ENCODE assay signal across 19 cellular contexts in the genomic region with DNA sequence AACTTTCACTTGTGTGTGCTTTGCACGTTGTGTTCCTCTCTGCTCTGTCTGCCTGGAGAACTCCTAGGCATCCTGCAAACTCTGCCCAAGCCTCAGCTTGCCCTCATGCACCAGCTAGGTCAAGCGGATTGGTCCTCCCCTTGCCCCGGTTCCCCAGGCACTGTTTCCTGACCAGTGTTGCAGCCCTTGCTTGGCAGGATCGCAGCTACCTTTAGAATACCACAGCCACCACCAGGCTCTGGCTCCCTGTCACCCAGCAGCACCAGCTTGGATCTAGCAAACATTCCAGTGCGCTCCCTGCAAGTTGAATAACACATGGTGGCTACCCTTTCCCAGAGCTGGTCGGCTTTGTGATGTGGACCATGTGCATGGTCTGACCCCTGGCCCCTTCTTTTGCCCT. TPM values are rescaled to one million over a fixed set of nuclear protein-coding genes. Genes with fewer than 3 reads are reported as not detected.
DNase-seq lines count a peak whose midpoint lies in the region; ATAC-seq, FAIRE-seq and TF ChIP-seq lines count a peak whose summit lies in the region.
"Had no signal": no experiment of that assay in that cellular context is flagged by ENCODE, and none has a peak within 500 bp of the region (broad histone marks: within the 10 kb centered on the region; RNA-seq: fewer than 3 reads in every experiment).

No MANE protein-coding gene starts in this region.

- intact Hi-C loops in activated naive CD4-positive, alpha-beta T cell treated with anti-CD3 and anti-CD28 coated beads for 36 hours (cut with micrococcal nuclease): no loop called here
- intact Hi-C loops in mucosa of descending colon (cut with DNase I, micrococcal nuclease): no loop called here

- H2BK12ac ChIP-seq in H1 (ENCODE audit: low read depth, low read length): no peak overlapping the region

- H3K4me3 ChIP-seq in H1 (ENCODE audit: extremely low read depth in 1 of 4, insufficient read depth in 2 of 4, low read depth in 3 of 4, low read length in 4 of 4): no peak overlapping the region
- H3K4me3 ChIP-seq in mucosa of descending colon: no peak overlapping the region
- H3K4me3 ChIP-seq: MG63 had no signal

- H3K79me2 ChIP-seq in H1 (ENCODE audit: control insufficient read depth in 1 of 2, insufficient read depth in 2 of 2, low read length in 2 of 2): peaks cover 19 to 98% of the 10 kb centered on the region in 2 experiments

- CTCF ChIA-PET in activated naive CD4-positive, alpha-beta T cell treated with anti-CD3 and anti-CD28 coated beads for 36 hours (lab: Charles Lee): no interaction called here
- CTCF ChIA-PET in H1 (lab: Charles Lee; ENCODE audit: partially characterized antibody): interaction anchor here (0.6 to 1.8 kb wide), 10 partner anchors 9 to 107 kb away, joined by 3 to 7 read pairs (median 4); no protein-coding TSS in a partner anchor

- no peaks in the 10 kb centered on the region for H3K36me3 Mint-ChIP-seq in activated naive CD4-positive, alpha-beta T cell treated with anti-CD3 and anti-CD28 coated beads, Interleukin-2, amount 50 U/mL, for 72 hours
- H3K36me3 Mint-ChIP-seq in activated naive CD4-positive, alpha-beta T cell treated with anti-CD3 and anti-CD28 coated beads for 36 hours (ENCODE audit: low read depth): no peaks in the 10 kb centered on the region
- H3K36me3 Mint-ChIP-seq in type B pancreatic cell: peaks cover 7% of the 10 kb centered on the region

- no peak overlapping the region for H3K14ac ChIP-seq in H1 (ENCODE audit: insufficient read length)

- H3K27ac ChIP-seq in H1 (ENCODE audit: low read depth, low read length): no peak overlapping the region

- H3K79me1 ChIP-seq in H1 (ENCODE audit: low read depth, low read length): peaks cover 50% of the 10 kb centered on the region

- H3K36me3 ChIP-seq in H1 (ENCODE audit: control insufficient read depth in 2 of 4, insufficient read depth in 4 of 4, low read length in 3 of 4): no peaks in the 10 kb centered on the region
- H3K36me3 ChIP-seq in mucosa of descending colon (ENCODE audit: low read depth): no peaks in the 10 kb centered on the region

- peaks cover 47% of the 10 kb centered on the region in 2 experiments for H4K20me1 ChIP-seq in H1 (replicated peaks in 1 of 2; ENCODE audit: control insufficient read depth in 1 of 2, insufficient read depth in 2 of 2, low read length in 2 of 2)

- no peak for FAIRE-seq in H1 (lab: Jason Lieb, UNC)

- peak overlapping the region; percentile 33 to 66 for H3K27ac Mint-ChIP-seq in activated naive CD4-positive, alpha-beta T cell treated with anti-CD3 and anti-CD28 coated beads, Interleukin-2, amount 50 U/mL, for 72 hours
- no peak overlapping the region for H3K27ac Mint-ChIP-seq in activated naive CD4-positive, alpha-beta T cell treated with anti-CD3 and anti-CD28 coated beads for 36 hours
- peak overlapping the region; percentile 54 for H3K27ac Mint-ChIP-seq in type B pancreatic cell
- H3K27ac Mint-ChIP-seq: activated CD4-positive, alpha-beta T cell treated with anti-CD3 and anti-CD28 coated beads, Interleukin-2, amount 10 ng/mL, durations not matched to agents 7 days and 5 days; activated T-cell treated with anti-CD3 and anti-CD28 coated beads, Interleukin-2, amount 50 U/mL, for 24 hours; T-helper 2 cell treated with Interferon-gamma antibody and Interleukin-4, amounts not matched to agents 5 μg/mL and 100 μg/mL, for 36 hours had no signal

- H2AFZ ChIP-seq in H1 (ENCODE audit: low read length): no peak overlapping the region

- TF ChIP-seq EP300 in H1 (IDR thresholded peaks at IDR 0.05; ENCODE audit: borderline replicate concordance in 1 of 2, low read depth in 2 of 2, low read length in 2 of 2): no peak

- H2BK120ac ChIP-seq in H1 (replicated peaks; ENCODE audit: low read depth, low read length): no peak overlapping the region

- H2BK20ac ChIP-seq in H1 (ENCODE audit: low read length): no peak overlapping the region

- H2BK5ac ChIP-seq in H1 (ENCODE audit: low read depth, low read length): no peak overlapping the region

- H4K8ac ChIP-seq in H1 (ENCODE audit: extremely low read depth, insufficient read depth, low read length): no peak overlapping the region; the same call in 1 of the 2 replicates

- peak overlapping the region; percentile 45; the same call in 1 of the 2 replicates for H2AK5ac ChIP-seq in H1 (ENCODE audit: low read depth, low read length)

- H3K4me1 Mint-ChIP-seq in activated naive CD4-positive, alpha-beta T cell treated with anti-CD3 and anti-CD28 coated beads for 36 hours (ENCODE audit: low read depth): peaks cover 33% of the 10 kb centered on the region
- H3K4me1 Mint-ChIP-seq in type B pancreatic cell (ENCODE audit: unreplicated experiment): peaks cover 71% of the 10 kb centered on the region

- H3K27me3 ChIP-seq in H1 (replicated peaks in 1 of 4; ENCODE audit: control insufficient read depth in 3 of 4, extremely low read depth in 1 of 4, insufficient read depth in 3 of 4, low read length in 3 of 4): no peaks in the 10 kb centered on the region
- H3K27me3 ChIP-seq: MG63 had no signal

- no peak overlapping the region for H3K4ac ChIP-seq in H1 (replicated peaks; ENCODE audit: insufficient read length, low read depth, low read length)

- no peaks in the 10 kb centered on the region for H3K9me3 Mint-ChIP-seq in activated naive CD4-positive, alpha-beta T cell treated with anti-CD3 and anti-CD28 coated beads, Interleukin-2, amount 50 U/mL, for 72 hours
- no peaks in the 10 kb centered on the region for H3K9me3 Mint-ChIP-seq in activated naive CD4-positive, alpha-beta T cell treated with anti-CD3 and anti-CD28 coated beads for 36 hours
- no peaks in the 10 kb centered on the region for H3K9me3 Mint-ChIP-seq in type B pancreatic cell
- H3K9me3 Mint-ChIP-seq: activated CD4-positive, alpha-beta T cell treated with anti-CD3 and anti-CD28 coated beads, Interleukin-2, amount 10 ng/mL, durations not matched to agents 7 days and 5 days; activated T-cell treated with anti-CD3 and anti-CD28 coated beads, Interleukin-2, amount 50 U/mL, for 24 hours; CD4-positive, alpha-beta memory T cell; neural crest cell; T-helper 2 cell treated with Interferon-gamma antibody and Interleukin-4, amounts not matched to agents 5 μg/mL and 100 μg/mL, for 36 hours had no signal

- no peak overlapping the region for H3K4me2 ChIP-seq in H1 (ENCODE audit: insufficient read depth in 1 of 2, low read depth in 2 of 2, low read length in 2 of 2)

- POLR2A ChIA-PET in H1 (lab: Charles Lee; ENCODE audit: partially characterized antibody): no interaction called here

- no peak overlapping the region for H3K9ac ChIP-seq in H1 (replicated peaks in 1 of 4; ENCODE audit: extremely low read depth in 1 of 4, low read depth in 3 of 4, low read length in 3 of 4)

- no peak overlapping the region for H3K23ac ChIP-seq in H1 (ENCODE audit: insufficient read length)

- no peaks in the 10 kb centered on the region for H3K27me3 Mint-ChIP-seq in activated naive CD4-positive, alpha-beta T cell treated with anti-CD3 and anti-CD28 coated beads for 36 hours (ENCODE audit: low read depth)
- H3K27me3 Mint-ChIP-seq in type B pancreatic cell: no peaks in the 10 kb centered on the region
- H3K27me3 Mint-ChIP-seq: activated CD4-positive, alpha-beta T cell treated with anti-CD3 and anti-CD28 coated beads, Interleukin-2, amount 10 ng/mL, durations not matched to agents 7 days and 5 days; activated T-cell treated with anti-CD3 and anti-CD28 coated beads, Interleukin-2, amount 50 U/mL, for 24 hours; CD4-positive, alpha-beta memory T cell had no signal

- no peaks in the 10 kb centered on the region for H3K23me2 ChIP-seq in H1 (ENCODE audit: low read depth, low read length)

- no peak overlapping the region for H2BK15ac ChIP-seq in H1 (ENCODE audit: low read length)

- H3K56ac ChIP-seq in H1 (replicated peaks; ENCODE audit: insufficient read length, low read depth, low read length): no peak overlapping the region

- H4K91ac ChIP-seq in H1 (replicated peaks; ENCODE audit: insufficient read length, low read length): no peak overlapping the region

- 84% methylated on average over 6 of the region's 6 CpGs; no CpG with 5 or more reads in 1 of the 2 experiments for WGBS in H1 (ENCODE audit: extremely low coverage in 1 of 2, insufficient coverage in 1 of 2, insufficient read length in 1 of 2, insufficient replicate concordance in 2 of 2, low coverage in 1 of 2, low lambda C conversion rate in 2 of 2, missing lambda C conversion rate in 1 of 2), 2 experiments

- ATAC-seq in activated naive CD4-positive, alpha-beta T cell treated with anti-CD3 and anti-CD28 coated beads, Interleukin-2, amount 50 U/mL, for 72 hours: no peak
- peak; percentile 3 for ATAC-seq in mucosa of descending colon

- H3K18ac ChIP-seq in H1 (ENCODE audit: extremely low read depth, low read length): no peak overlapping the region; the same call in none of the 2 replicates

- DNase-seq in activated naive CD4-positive, alpha-beta T cell treated with anti-CD3 and anti-CD28 coated beads, Interleukin-2, amount 50 U/mL, for 72 hours (ENCODE audit: low spot score in 2 of 2): no peak
- DNase-seq in activated naive CD4-positive, alpha-beta T cell treated with anti-CD3 and anti-CD28 coated beads for 36 hours: no peak
- DNase-seq in H1 (ENCODE audit: low read depth in 1 of 2, low spot score in 2 of 2) (no peak), mucosa of descending colon (no peak), type B pancreatic cell (ENCODE audit: extremely low spot score, unreplicated experiment) (no peak), ureter (ENCODE audit: low spot score) (no peak), superior temporal gyrus (ENCODE audit: extremely low spot score) (no peak)
- no peak for DNase-seq in activated CD4-positive, alpha-beta T cell treated with anti-CD3 and anti-CD28 coated beads, Interleukin-2, amount 50 U/mL, for 48 hours
- DNase-seq: 8988T; activated CD4-positive, alpha-beta T cell treated with anti-CD3 and anti-CD28 coated beads, Interleukin-2, amount 10 ng/mL, durations not matched to agents 7 days and 5 days; activated T-cell treated with anti-CD3 and anti-CD28 coated beads, Interleukin-2, amount 50 U/mL, for 24 hours; CD4-positive, alpha-beta memory T cell; EL; MG63; NCI-H2081; NCI-H82; stimulated activated CD4-positive, alpha-beta T cell treated with anti-CD3 and anti-CD28 coated beads, Interleukin-4, amount 100 ng/mL, for 24 hours had no signal

- no peak for TF ChIP-seq CTCF in H1 (IDR thresholded peaks at IDR 0.05; ENCODE audit: control extremely low read depth in 1 of 3, insufficient read depth in 1 of 3, low read depth in 1 of 3, low read length in 3 of 3)
- no peak for TF ChIP-seq CTCF in mucosa of descending colon (IDR thresholded peaks at IDR 0.05)
- no peak for TF ChIP-seq CTCF in type B pancreatic cell (conservative IDR thresholded peaks at IDR 0.05)

- no peak overlapping the region for H3K4me3 Mint-ChIP-seq in activated naive CD4-positive, alpha-beta T cell treated with anti-CD3 and anti-CD28 coated beads for 36 hours
- no peak overlapping the region for H3K4me3 Mint-ChIP-seq in type B pancreatic cell
- H3K4me3 Mint-ChIP-seq: activated CD4-positive, alpha-beta T cell treated with anti-CD3 and anti-CD28 coated beads, Interleukin-2, amount 10 ng/mL, durations not matched to agents 7 days and 5 days; activated T-cell treated with anti-CD3 and anti-CD28 coated beads, Interleukin-2, amount 50 U/mL, for 24 hours; neural crest cell; T-helper 2 cell treated with Interferon-gamma antibody and Interleukin-4, amounts not matched to agents 5 μg/mL and 100 μg/mL, for 36 hours had no signal

- H3K4me1 ChIP-seq in H1 (replicated peaks in 1 of 4; ENCODE audit: control insufficient read depth in 3 of 4, insufficient read depth in 4 of 4, low read length in 3 of 4): peaks cover 5 to 21% (median 15%) of the 10 kb centered on the region in 4 experiments
- peaks cover 76% of the 10 kb centered on the region for H3K4me1 ChIP-seq in mucosa of descending colon (ENCODE audit: low read depth)

- TF ChIP-seq POLR2A in H1 (IDR thresholded peaks at IDR 0.05; ENCODE audit: control extremely low read depth in 1 of 2, low read depth in 2 of 2, low read length in 2 of 2): no peak

- no peak overlapping the region for H4K5ac ChIP-seq in H1 (ENCODE audit: insufficient read length, low read depth, low read length)

- H3K9me3 ChIP-seq in H1 (ENCODE audit: insufficient read depth in 2 of 2, low read depth in 1 of 2, low read length in 1 of 2) (no peaks in the 10 kb centered on the region), mucosa of descending colon (no peaks in the 10 kb centered on the region)
- H3K9me3 ChIP-seq: MG63 had no signal

- TF ChIP-seq RAD21 in H1 (IDR thresholded peaks at IDR 0.05 in 1 of 2, conservative IDR thresholded peaks at IDR 0.05 in 1 of 2; ENCODE audit: low read depth in 2 of 2, low read length in 2 of 2): no peak

RNA-seq across cellular contexts. Expression of gene ZMIZ1, which starts 19.0 kb away (rescaled TPM):
- total RNA-seq in activated naive CD4-positive, alpha-beta T cell treated with anti-CD3 and anti-CD28 coated beads, Interleukin-2, amount 50 U/mL, for 72 hours: 10 to 100 TPM; 16.1 to 42.7 TPM
- total RNA-seq in activated naive CD4-positive, alpha-beta T cell treated with anti-CD3 and anti-CD28 coated beads for 36 hours: 10 to 100 TPM; 15.6 to 18.3 TPM
- 28.0 and 29.7 TPM in 2 replicates for total RNA-seq in H1 (2021; fragmentation: NEBNext Ultra II Directional; extraction: Animal tissue kit (Norgen Biotek cat#: 25700))
- 8.1 and 17.1 TPM in 2 replicates for polyA plus RNA-seq in H1 (2011; rRNA removed)
- 7.4 TPM for polyA plus RNA-seq in H1 (2011; cell fraction: cytosol; rRNA removed)
- polyA plus RNA-seq in H1 (2011; cell fraction: nucleus; rRNA removed): 33.0 TPM
- polyA plus RNA-seq in H1 (2012, experiment 1 of 2): 17.4 to 25.1 TPM (median 23.6 TPM) in 4 replicates
- polyA plus RNA-seq in H1 (2012, experiment 2 of 2): 13.4 TPM
- 11.4 TPM for polyA plus RNA-seq in H1 (2013, experiment 1 of 2)
- polyA plus RNA-seq in H1 (2013, experiment 2 of 2): 10.1 TPM
- polyA minus RNA-seq in H1 (2011; rRNA and poly(A)+ RNA removed): 9.1 and 16.3 TPM in 2 replicates
- 19.2 TPM for polyA minus RNA-seq in H1 (2011; cell fraction: cytosol; rRNA and poly(A)+ RNA removed)
- 24.4 TPM for polyA minus RNA-seq in H1 (2011; cell fraction: nucleus; rRNA and poly(A)+ RNA removed)
- 100 to 1,000 TPM in 1 of 3 donors, 10 to 100 TPM in 2; 61.4 to 103 (median 89.1) TPM for total RNA-seq in mucosa of descending colon
- total RNA-seq in type B pancreatic cell (ENCODE audit: low replicate concordance): 62.2 and 102 TPM in 2 replicates
- total RNA-seq in ureter: 107 TPM
